Comparison of ENCODE assay signal across 1 cellular context in genomic region chr12:4604684-4605193, GRCh38.
TF ChIP-seq lines count a peak whose summit lies in the region.

No MANE protein-coding gene starts in this region.

TF ChIP-seq in K562, 482 proteins besides CTCF, POLR2A, EP300 and RAD21 (continued from another document and continues in another):
- TF ChIP-seq ZNF407 (IDR thresholded peaks at IDR 0.05; ENCODE audit: low read depth): peak; percentile 93
- peak; percentile 60 for TF ChIP-seq RBM39 (optimal IDR thresholded peaks at IDR 0.05; ENCODE audit: low read depth, low read length)
- TF ChIP-seq RBFOX2 (IDR thresholded peaks at IDR 0.05; ENCODE audit: low read depth, low read length): peak; percentile 55
- no peak for TF ChIP-seq BRF2 (IDR thresholded peaks at IDR 0.05; ENCODE audit: borderline replicate concordance, insufficient read depth, insufficient read length)
- TF ChIP-seq NFE2L1 (tag; IDR thresholded peaks at IDR 0.05; ENCODE audit: borderline replicate concordance, low read depth): no peak
- no peak for TF ChIP-seq ZNF780A (CRISPR knock-in tag; IDR thresholded peaks at IDR 0.05)
- TF ChIP-seq MECOM (CRISPR knock-in tag; IDR thresholded peaks at IDR 0.05): no peak
- no peak for TF ChIP-seq EWSR1 (IDR thresholded peaks at IDR 0.05; ENCODE audit: borderline replicate concordance, low read depth, partially characterized antibody)
- TF ChIP-seq NR2C1 (IDR thresholded peaks at IDR 0.05): no peak
- no peak for TF ChIP-seq NR2C1 (tag; IDR thresholded peaks at IDR 0.05)
- TF ChIP-seq ZNF133 (CRISPR knock-in tag; IDR thresholded peaks at IDR 0.05): no peak
- TF ChIP-seq ZNF280B (CRISPR knock-in tag; IDR thresholded peaks at IDR 0.05): no peak
- TF ChIP-seq TCFL5 (CRISPR knock-in tag; conservative IDR thresholded peaks at IDR 0.05): no peak
- TF ChIP-seq ZNF586 (CRISPR knock-in tag; conservative IDR thresholded peaks at IDR 0.05): no peak
- no peak for TF ChIP-seq SUPT5H (IDR thresholded peaks at IDR 0.05)
- no peak for TF ChIP-seq ZNF512 (tag; IDR thresholded peaks at IDR 0.05)
- peak; percentile 20 to 34 for TF ChIP-seq E2F6 (IDR thresholded peaks at IDR 0.05; ENCODE audit: borderline replicate concordance in 1 of 2, extremely low read depth in 1 of 2, insufficient read depth in 1 of 2, insufficient read length in 1 of 2, low read depth in 1 of 2, low read length in 1 of 2, poor library complexity in 1 of 2, severe bottlenecking in 1 of 2)
- TF ChIP-seq DDX20 (tag; IDR thresholded peaks at IDR 0.05; ENCODE audit: low read depth): no peak
- no peak for TF ChIP-seq MTA1 (IDR thresholded peaks at IDR 0.05; ENCODE audit: borderline replicate concordance)
- TF ChIP-seq KLF16 (IDR thresholded peaks at IDR 0.05): peak; percentile 82
- no peak for TF ChIP-seq USF1 (CRISPR knock-in tag; IDR thresholded peaks at IDR 0.05)
- no peak for TF ChIP-seq ZNF76 (CRISPR knock-in tag; IDR thresholded peaks at IDR 0.05; ENCODE audit: borderline replicate concordance)
- TF ChIP-seq ZBTB11 (CRISPR knock-in tag; IDR thresholded peaks at IDR 0.05): no peak
- TF ChIP-seq GABPB2 (CRISPR knock-in tag; conservative IDR thresholded peaks at IDR 0.05): no peak
- TF ChIP-seq ZNF316 (IDR thresholded peaks at IDR 0.05): no peak
- no peak for TF ChIP-seq PATZ1 (CRISPR knock-in tag; IDR thresholded peaks at IDR 0.05; ENCODE audit: borderline replicate concordance)
- TF ChIP-seq EP400 (IDR thresholded peaks at IDR 0.05): peak; percentile 74; the same call in 1 of the 2 replicates
- TF ChIP-seq ZNF75A (CRISPR knock-in tag; IDR thresholded peaks at IDR 0.05): no peak
- TF ChIP-seq PTRF (tag; IDR thresholded peaks at IDR 0.05): no peak
- TF ChIP-seq TCF15 (CRISPR knock-in tag; IDR thresholded peaks at IDR 0.05): no peak
- TF ChIP-seq ZBTB12 (CRISPR knock-in tag; IDR thresholded peaks at IDR 0.05): no peak
- TF ChIP-seq STAG1 (CRISPR knock-in tag; IDR thresholded peaks at IDR 0.05; ENCODE audit: borderline replicate concordance): no peak
- no peak for TF ChIP-seq ATF1 (CRISPR knock-in tag; IDR thresholded peaks at IDR 0.05)
- TF ChIP-seq ATF1 (tag; IDR thresholded peaks at IDR 0.05): peak; percentile 35; the same call in 1 of the 2 replicates
- TF ChIP-seq THAP7 (CRISPR knock-in tag; IDR thresholded peaks at IDR 0.05): no peak
- TF ChIP-seq ZC3H4 (CRISPR knock-in tag; IDR thresholded peaks at IDR 0.05; ENCODE audit: borderline replicate concordance): no peak
- TF ChIP-seq NUFIP1 (IDR thresholded peaks at IDR 0.05; ENCODE audit: partially characterized antibody): no peak
- no peak for TF ChIP-seq CEBPG (CRISPR knock-in tag; IDR thresholded peaks at IDR 0.05)
- TF ChIP-seq CEBPG (tag; conservative IDR thresholded peaks at IDR 0.05 in 1 of 2, IDR thresholded peaks at IDR 0.05 in 1 of 2): no peak
- 0 out of 2 replicates have a peak, but pooled peaks have one; percentile 30 for TF ChIP-seq HDAC2 (IDR thresholded peaks at IDR 0.05)
